Comparison of ENCODE assay signal across 18 cellular contexts in the genomic region with DNA sequence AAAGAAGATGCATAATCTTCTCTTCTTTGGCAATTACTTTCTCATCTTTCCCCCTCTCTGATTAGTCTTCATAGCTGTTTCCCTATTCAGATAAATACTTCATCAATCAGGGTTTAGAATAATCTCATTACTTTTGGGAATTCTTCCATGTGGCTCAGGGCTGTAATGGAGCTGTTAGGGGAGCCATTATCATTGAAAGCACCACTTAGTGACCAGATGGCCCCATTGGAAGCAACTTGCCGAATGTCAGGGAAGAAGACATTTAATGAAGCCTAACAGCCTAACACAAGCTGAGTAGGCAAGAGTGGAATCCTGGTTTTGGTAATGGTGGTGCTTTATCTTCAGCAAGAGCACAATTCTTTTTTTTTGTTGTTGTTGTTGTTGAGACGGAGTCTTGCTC.
"Had no signal": no experiment of that assay in that cellular context is flagged by ENCODE, and none has a peak within 500 bp of the region (broad histone marks: within the 10 kb centered on the region; RNA-seq: fewer than 3 reads in every experiment).

No MANE protein-coding gene starts in this region.

- H3K9me3 ChIP-seq: adrenal gland, gastroesophageal sphincter, left lung, pancreas, sigmoid colon, stomach, testis, upper lobe of left lung had no signal

- H3K4me1 Mint-ChIP-seq: activated naive CD4-positive, alpha-beta T cell treated with anti-CD3 and anti-CD28 coated beads, Interleukin-2, amount 10 ng/mL, durations not matched to agents 7 days and 5 days; naive B cell had no signal

- H3K4me3 Mint-ChIP-seq: activated CD4-positive, alpha-beta memory T cell treated with anti-CD3 and anti-CD28 coated beads for 36 hours; activated CD4-positive, alpha-beta T cell treated with anti-CD3 and anti-CD28 coated beads for 36 hours; activated CD8-positive, alpha-beta memory T cell treated with anti-CD3 and anti-CD28 coated beads, Interleukin-2, amount 10 ng/mL, durations not matched to agents 7 days and 5 days; activated naive CD4-positive, alpha-beta T cell treated with anti-CD3 and anti-CD28 coated beads, Interleukin-2, amount 10 ng/mL, durations not matched to agents 7 days and 5 days; activated T-cell treated with anti-CD3 and anti-CD28 coated beads, Interleukin-2, amount 50 U/mL, for 24 hours; naive B cell had no signal

- H3K9me3 Mint-ChIP-seq: activated CD4-positive, alpha-beta memory T cell treated with anti-CD3 and anti-CD28 coated beads for 36 hours; activated naive CD4-positive, alpha-beta T cell treated with anti-CD3 and anti-CD28 coated beads, Interleukin-2, amount 10 ng/mL, durations not matched to agents 7 days and 5 days; activated T-cell treated with anti-CD3 and anti-CD28 coated beads, Interleukin-2, amount 50 U/mL, for 24 hours; naive B cell had no signal

- H3K27ac Mint-ChIP-seq: activated CD4-positive, alpha-beta memory T cell treated with anti-CD3 and anti-CD28 coated beads for 36 hours; activated CD4-positive, alpha-beta T cell treated with anti-CD3 and anti-CD28 coated beads for 36 hours; activated CD8-positive, alpha-beta memory T cell treated with anti-CD3 and anti-CD28 coated beads, Interleukin-2, amount 10 ng/mL, durations not matched to agents 7 days and 5 days; activated naive CD4-positive, alpha-beta T cell treated with anti-CD3 and anti-CD28 coated beads, Interleukin-2, amount 10 ng/mL, durations not matched to agents 7 days and 5 days; activated T-cell treated with anti-CD3 and anti-CD28 coated beads, Interleukin-2, amount 50 U/mL, for 24 hours; naive B cell had no signal

- H3K27ac ChIP-seq: adrenal gland, gastroesophageal sphincter, left lung, pancreas, sigmoid colon, stomach, testis, upper lobe of left lung, VCaP had no signal

- H3K27me3 ChIP-seq: adrenal gland, gastroesophageal sphincter, left lung, pancreas, sigmoid colon, stomach, testis, upper lobe of left lung had no signal

- H3K27me3 Mint-ChIP-seq: activated CD4-positive, alpha-beta memory T cell treated with anti-CD3 and anti-CD28 coated beads for 36 hours; activated CD4-positive, alpha-beta T cell treated with anti-CD3 and anti-CD28 coated beads for 36 hours; activated CD8-positive, alpha-beta memory T cell treated with anti-CD3 and anti-CD28 coated beads, Interleukin-2, amount 10 ng/mL, durations not matched to agents 7 days and 5 days; activated T-cell treated with anti-CD3 and anti-CD28 coated beads, Interleukin-2, amount 50 U/mL, for 24 hours had no signal

- H3K4me1 ChIP-seq: pancreas, testis, upper lobe of left lung had no signal

- ATAC-seq: activated CD4-positive, alpha-beta T cell treated with anti-CD3 and anti-CD28 coated beads for 36 hours; activated CD8-positive, alpha-beta memory T cell treated with anti-CD3 and anti-CD28 coated beads, Interleukin-2, amount 10 ng/mL, durations not matched to agents 7 days and 5 days; gastroesophageal sphincter; left lung; pancreas had no signal

- H3K36me3 ChIP-seq: adrenal gland, gastroesophageal sphincter, left lung, pancreas, sigmoid colon, stomach, upper lobe of left lung had no signal

- H3K4me3 ChIP-seq: adrenal gland, gastroesophageal sphincter, left lung, pancreas, sigmoid colon, stomach, testis, upper lobe of left lung had no signal

- DNase-seq: activated CD4-positive, alpha-beta memory T cell treated with anti-CD3 and anti-CD28 coated beads for 36 hours; activated CD4-positive, alpha-beta T cell treated with anti-CD3 and anti-CD28 coated beads for 36 hours; activated CD8-positive, alpha-beta memory T cell treated with anti-CD3 and anti-CD28 coated beads, Interleukin-2, amount 10 ng/mL, durations not matched to agents 7 days and 5 days; activated naive CD4-positive, alpha-beta T cell treated with anti-CD3 and anti-CD28 coated beads, Interleukin-2, amount 10 ng/mL, durations not matched to agents 7 days and 5 days; activated T-cell treated with anti-CD3 and anti-CD28 coated beads, Interleukin-2, amount 50 U/mL, for 24 hours; adrenal gland; kidney; left lung; mammary epithelial cell; naive B cell; pancreas; sigmoid colon; stimulated activated CD4-positive, alpha-beta T cell treated with anti-CD3 and anti-CD28 coated beads, Interleukin-1b, Interleukin-23, amount 100 ng/mL, for 48 hours; stomach; testis; upper lobe of left lung had no signal

- H3K36me3 Mint-ChIP-seq: activated CD4-positive, alpha-beta memory T cell treated with anti-CD3 and anti-CD28 coated beads for 36 hours; activated CD8-positive, alpha-beta memory T cell treated with anti-CD3 and anti-CD28 coated beads, Interleukin-2, amount 10 ng/mL, durations not matched to agents 7 days and 5 days; activated naive CD4-positive, alpha-beta T cell treated with anti-CD3 and anti-CD28 coated beads, Interleukin-2, amount 10 ng/mL, durations not matched to agents 7 days and 5 days; naive B cell had no signal
